In the genomic region with DNA sequence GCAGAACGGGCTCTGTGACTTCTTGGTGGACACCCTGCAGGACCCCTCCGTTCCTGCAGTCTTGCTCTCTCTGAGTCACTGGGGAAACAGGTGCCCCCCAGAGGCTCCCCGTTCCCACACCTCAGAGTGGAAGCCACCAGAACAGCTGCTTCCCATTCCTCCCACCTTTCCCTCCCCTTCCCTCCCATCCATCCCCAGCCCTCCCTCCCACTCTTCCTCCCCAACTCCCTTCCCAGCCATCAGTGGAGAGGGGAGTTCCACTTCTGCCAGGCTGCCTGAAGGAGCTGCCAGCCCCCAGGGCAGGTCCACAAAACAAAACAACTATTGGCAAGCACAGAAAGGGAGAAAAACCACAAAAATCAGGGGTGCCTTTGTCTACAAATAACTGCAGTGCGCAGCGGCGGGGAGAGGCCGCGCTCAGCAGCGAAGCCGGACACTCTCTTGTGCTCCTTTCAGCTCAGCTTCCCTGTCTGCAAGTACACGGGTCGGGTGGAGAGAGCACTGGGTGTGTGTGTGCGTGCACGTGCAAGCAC, we compare ENCODE assay signal across 17 cellular contexts. TPM values are rescaled to one million over a fixed set of nuclear protein-coding genes. Genes with fewer than 3 reads are reported as not detected.
A peak's percentile ranks its signal among the peaks of the same experiment; 100 is the strongest.
DNase-seq lines count a peak whose midpoint lies in the region; ATAC-seq and TF ChIP-seq lines count a peak whose summit lies in the region.
"Had no signal": no experiment of that assay in that cellular context is flagged by ENCODE, and none has a peak within 500 bp of the region (broad histone marks: within the 10 kb centered on the region; RNA-seq: fewer than 3 reads in every experiment).

No MANE protein-coding gene starts in this region.

- no peaks in the 10 kb centered on the region for H3K4me1 ChIP-seq in sigmoid colon
- no peaks in the 10 kb centered on the region for H3K4me1 ChIP-seq in PC-3 (ENCODE audit: insufficient read depth, low read length)
- H3K4me1 ChIP-seq: HAP-1 had no signal

- no peaks in the 10 kb centered on the region for H4K20me1 ChIP-seq in PC-3 (ENCODE audit: low read length)

- no peaks in the 10 kb centered on the region for H3K9me2 ChIP-seq in PC-3 (replicated peaks; ENCODE audit: low read length)

- no peaks in the 10 kb centered on the region for H3K79me2 ChIP-seq in PC-3 (ENCODE audit: low read length)

- H3K4me2 ChIP-seq in PC-3 (ENCODE audit: low read length) = no peak overlapping the region
- H3K4me2 ChIP-seq: BLaER1 treated with 17β-estradiol and CSF1 and Interleukin-3, amounts not matched to agents 10 nM and 100 nM; GM23338 had no signal

- H3K4me3 ChIP-seq in sigmoid colon (no peak overlapping the region), PC-3 (ENCODE audit: low read length) (no peak overlapping the region)
- H3K4me3 ChIP-seq: BLaER1 treated with 17β-estradiol and CSF1 and Interleukin-3, amounts not matched to agents 10 nM and 100 nM; GM23338; HAP-1 had no signal

- H3K27ac ChIP-seq in sigmoid colon = no peak overlapping the region
- H3K27ac ChIP-seq in PC-3 (ENCODE audit: low read length) = no peak overlapping the region
- H3K27ac ChIP-seq: BLaER1 treated with 17β-estradiol and CSF1 and Interleukin-3, amounts not matched to agents 10 nM and 100 nM had no signal

- no peak overlapping the region for H3K9ac ChIP-seq in PC-3 (ENCODE audit: low read length)
- H3K9ac ChIP-seq: BLaER1 treated with 17β-estradiol and CSF1 and Interleukin-3, amounts not matched to agents 10 nM and 100 nM had no signal

- no peak for TF ChIP-seq POLR2A in sigmoid colon (IDR thresholded peaks at IDR 0.05)

- no peaks in the 10 kb centered on the region for H3F3A ChIP-seq in PC-3 (ENCODE audit: low read length, unreplicated experiment)

- no peaks in the 10 kb centered on the region for H3K27me3 ChIP-seq in sigmoid colon
- H3K27me3 ChIP-seq in PC-3 (ENCODE audit: low read length) = no peaks in the 10 kb centered on the region

- POLR2A ChIA-PET in PC-3 (lab: Charles Lee; ENCODE audit: unreplicated experiment) = no interaction called here

- H3K4me3 Mint-ChIP-seq in stimulated activated naive CD8-positive, alpha-beta T cell treated with anti-CD3 and anti-CD28 coated beads, Interleukin-15, amount 100 ng/mL, for 72 hours = no peak overlapping the region
- H3K4me3 Mint-ChIP-seq: CD4-positive, CD25-positive, alpha-beta regulatory T cell; GM23338; HFFc6 had no signal

- H3K27ac Mint-ChIP-seq in stimulated activated naive CD8-positive, alpha-beta T cell treated with anti-CD3 and anti-CD28 coated beads, Interleukin-15, amount 100 ng/mL, for 72 hours = no peak overlapping the region
- H3K27ac Mint-ChIP-seq: CD4-positive, CD25-positive, alpha-beta regulatory T cell; HFFc6 had no signal

- no TSS peak for BruUV-seq in PC-3 (replicated peaks; lab: Mats Ljungman, UMichigan)

- H3K36me3 ChIP-seq in sigmoid colon = peaks cover 0 to 14% (median 4%) of the 10 kb centered on the region in 4 donors
- 0 out of 2 replicates have a peak, but pooled peaks cover under 1% of the 10 kb centered on the region for H3K36me3 ChIP-seq in PC-3 (ENCODE audit: low read depth, low read length)

- TF ChIP-seq CTCF in sigmoid colon (IDR thresholded peaks at IDR 0.05) = no peak
- no peak for TF ChIP-seq CTCF in PC-3 (conservative IDR thresholded peaks at IDR 0.05; ENCODE audit: low read depth, low read length)

- WGBS in sigmoid colon, 2 donors = 41 to 72% methylated on average over 14 of the region's 14 CpGs

- CTCF ChIA-PET in PC-3 (lab: Charles Lee) = no interaction called here

- no peak for TF ChIP-seq EP300 in sigmoid colon (IDR thresholded peaks at IDR 0.05)

- no peak for DNase-seq in stimulated activated naive CD8-positive, alpha-beta T cell treated with anti-CD3 and anti-CD28 coated beads, Interleukin-15, amount 100 ng/mL, for 72 hours
- DNase-seq in stimulated activated naive CD8-positive, alpha-beta T cell treated with anti-CD3 and anti-CD28 coated beads, Interleukin-15, Interleukin-2, amounts not matched to agents 100 U/mL and 50 U/mL, for 24 hours = no peak
- DNase-seq in astrocyte of the hippocampus (ENCODE audit: low read depth, low spot score) = peak; percentile 79
- DNase-seq in left kidney (ENCODE audit: low read depth, low spot score) = peak; percentile 52
- no peak for DNase-seq in sigmoid colon
- no peak for DNase-seq in PC-3
- no peak for DNase-seq in NCI-H524 treated with DMSO at 0.1 percent for 48 hours (lab: John Stamatoyannopoulos, UW)
- DNase-seq: 8988T; Calu3; CD4-positive, CD25-positive, alpha-beta regulatory T cell; DMS 273 treated with DMSO at 0.1 percent for 48 hours; HFFc6 had no signal

- no peaks in the 10 kb centered on the region for H3K27me3 Mint-ChIP-seq in stimulated activated naive CD8-positive, alpha-beta T cell treated with anti-CD3 and anti-CD28 coated beads, Interleukin-15, amount 100 ng/mL, for 72 hours
- H3K27me3 Mint-ChIP-seq: CD4-positive, CD25-positive, alpha-beta regulatory T cell had no signal

- no peaks in the 10 kb centered on the region for H3K9me3 ChIP-seq in sigmoid colon
- no peaks in the 10 kb centered on the region for H3K9me3 ChIP-seq in PC-3 (ENCODE audit: low read length)
- H3K9me3 ChIP-seq: HAP-1 had no signal

- H2AFZ ChIP-seq in PC-3 (ENCODE audit: low read length) = no peak overlapping the region
- H2AFZ ChIP-seq: GM23338 had no signal

- peak; percentile 14 for ATAC-seq in stimulated activated naive CD8-positive, alpha-beta T cell treated with anti-CD3 and anti-CD28 coated beads, Interleukin-15, amount 100 ng/mL, for 72 hours
- ATAC-seq in stimulated activated naive CD8-positive, alpha-beta T cell treated with anti-CD3 and anti-CD28 coated beads, Interleukin-15, Interleukin-2, amounts not matched to agents 100 U/mL and 50 U/mL, for 24 hours = no peak
- no peak for ATAC-seq in PC-3
- ATAC-seq in GM19324 (IDR thresholded peaks at IDR 0.05; ENCODE audit: low FRiP score, unreplicated experiment) = no peak
- ATAC-seq: GM23338 had no signal

- intact Hi-C loops in sigmoid colon (cut with DNase I) (no loop called here), PC-3 (cut with micrococcal nuclease) (no loop called here)

- no peaks in the 10 kb centered on the region for H3K9me3 Mint-ChIP-seq in stimulated activated naive CD8-positive, alpha-beta T cell treated with anti-CD3 and anti-CD28 coated beads, Interleukin-15, amount 100 ng/mL, for 72 hours
- H3K9me3 Mint-ChIP-seq: GM23338, HFFc6 had no signal

- peaks cover 11% of the 10 kb centered on the region for H3K4me1 Mint-ChIP-seq in stimulated activated naive CD8-positive, alpha-beta T cell treated with anti-CD3 and anti-CD28 coated beads, Interleukin-15, amount 100 ng/mL, for 72 hours

RNA-seq across cellular contexts. Expression of gene SSR4, which starts 8.1 kb away (rescaled TPM):
- 100 to 1,000 TPM; 143 to 177 (median 156) TPM for total RNA-seq in sigmoid colon
- polyA plus RNA-seq in sigmoid colon = 100 to 1,000 TPM; 327 to 494 (median 405) TPM
- 232 and 298 TPM in 2 replicates for total RNA-seq in PC-3 (2014; rRNA removed)

RNA-seq across cellular contexts. Expression of gene IDH3G, which starts 8.4 kb away (rescaled TPM):
- total RNA-seq in sigmoid colon (10 to 100 TPM; 54.2 to 89.5 (median 62.7) TPM), PC-3 (2014; rRNA removed) (88.6 and 104 TPM in 2 replicates)
- polyA plus RNA-seq in sigmoid colon = 10 to 100 TPM; 66.7 to 85.3 (median 76.5) TPM

RNA-seq across cellular contexts. Expression of gene SRPK3, which starts 21.7 kb away (rescaled TPM):
- total RNA-seq in sigmoid colon (10 to 100 TPM in 1 of 4 donors, 1 to 10 TPM in 3; 2.1 to 13.0 (median 6.9) TPM), PC-3 (2014; rRNA removed) (0.40 and 1.5 TPM in 2 replicates)
- polyA plus RNA-seq in sigmoid colon = under 1 TPM in 1 of 3 donors, not detected in 2; 0.31 TPM
- total RNA-seq: CD4-positive, CD25-positive, alpha-beta regulatory T cell; GM23338; HT1080 had no signal
- polyA plus RNA-seq: CD4-positive, CD25-positive, alpha-beta regulatory T cell had no signal

RNA-seq across cellular contexts. Expression of gene PDZD4, which starts 27.8 kb away (rescaled TPM):
- 10 to 100 TPM in 3 of 4 donors, 1 to 10 TPM in 1; 8.6 to 24.4 (median 14.2) TPM for total RNA-seq in sigmoid colon
- polyA plus RNA-seq in sigmoid colon = 1 to 10 TPM in 2 of 3 donors, under 1 TPM in 1; 0.46 to 5.1 (median 1.2) TPM
- total RNA-seq in PC-3 (2014; rRNA removed) = 0.26 and 0.63 TPM in 2 replicates
- total RNA-seq: HFFc6 had no signal
- polyA plus RNA-seq: CD4-positive, CD25-positive, alpha-beta regulatory T cell had no signal

RNA-seq across cellular contexts. Expression of gene PLXNB3, which starts 38.5 kb away (rescaled TPM):
- total RNA-seq in sigmoid colon = 10 to 100 TPM in 3 of 4 donors, 1 to 10 TPM in 1; 9.2 to 50.1 (median 25.7) TPM
- polyA plus RNA-seq in sigmoid colon = 1 to 10 TPM in 1 of 3 donors, under 1 TPM in 1, not detected in 1; 0.60 to 2.2 TPM
- total RNA-seq in PC-3 (2014; rRNA removed) = 27.3 and 43.5 TPM in 2 replicates
- polyA plus RNA-seq: CD4-positive, CD25-positive, alpha-beta regulatory T cell had no signal

Comparison
In these comparisons a context has a peak if more than half of its experiments do, and no peak if none do; other contexts are left out.
1. DNase-seq: peak in astrocyte of the hippocampus (single experiment) and left kidney (single experiment); none in stimulated activated naive CD8-positive, alpha-beta T cell treated with anti-CD3 and anti-CD28 coated beads, Interleukin-15, amount 100 ng/mL, for 72 hours (0 of 2), stimulated activated naive CD8-positive, alpha-beta T cell treated with anti-CD3 and anti-CD28 coated beads, Interleukin-15, Interleukin-2, amounts not matched to agents 100 U/mL and 50 U/mL, for 24 hours (single experiment), sigmoid colon (single experiment), PC-3 (single experiment) and NCI-H524 treated with DMSO at 0.1 percent for 48 hours (single experiment).